In the genomic region with DNA sequence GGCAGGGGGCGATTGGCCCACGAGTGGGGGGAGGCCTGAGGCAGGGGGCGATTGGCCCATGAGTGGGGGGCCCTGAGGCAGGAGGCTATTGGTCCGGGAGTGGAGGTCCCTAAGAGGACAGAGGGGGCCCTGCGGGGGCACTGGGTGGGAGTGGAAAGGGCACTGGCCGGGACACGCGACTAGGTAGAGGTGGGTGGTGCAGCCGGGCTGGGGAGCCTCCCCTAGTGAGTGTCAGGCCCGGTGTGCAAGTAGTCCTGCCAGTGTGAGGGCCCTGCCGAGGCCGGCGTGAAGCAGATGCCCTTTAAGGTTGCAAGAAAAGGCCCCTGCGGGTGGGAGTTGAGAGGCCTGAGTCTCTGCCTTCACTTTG, we compare ENCODE assay signal across 12 cellular contexts. TPM values are rescaled to one million over a fixed set of nuclear protein-coding genes. Genes with fewer than 3 reads are reported as not detected.
A peak's percentile ranks its signal among the peaks of the same experiment; 100 is the strongest.
DNase-seq lines count a peak whose midpoint lies in the region; ATAC-seq, FAIRE-seq and TF ChIP-seq lines count a peak whose summit lies in the region.
"Had no signal": no experiment of that assay in that cellular context is flagged by ENCODE, and none has a peak within 500 bp of the region (broad histone marks: within the 10 kb centered on the region; RNA-seq: fewer than 3 reads in every experiment).

No MANE protein-coding gene starts in this region.

- CTCF ChIA-PET in HCT116 (lab: Charles Lee) (no interaction called here), GM12878 (lab: Yijun Ruan, JAX) (interaction anchor here (0.7 kb wide), 1 partner anchor 10 kb away, joined by 3 read pairs; no protein-coding TSS in a partner anchor)

- TF ChIP-seq POLR2A in HCT116 (IDR thresholded peaks at IDR 0.05; ENCODE audit: borderline replicate concordance, extremely low read depth, insufficient read depth, insufficient read length): no peak
- no peak for TF ChIP-seq POLR2A in GM12878 (IDR thresholded peaks at IDR 0.05; ENCODE audit: low read depth, low read length)

- TF ChIP-seq RAD21 in HCT116 (IDR thresholded peaks at IDR 0.05; ENCODE audit: low read depth): no peak
- TF ChIP-seq RAD21 in GM12878 (IDR thresholded peaks at IDR 0.05; ENCODE audit: insufficient read depth, low read depth, low read length): no peak

- H4K20me1 ChIP-seq in HCT116 (ENCODE audit: insufficient read depth): no peaks in the 10 kb centered on the region
- H4K20me1 ChIP-seq in GM12878 (ENCODE audit: control insufficient read depth, insufficient read depth): peaks cover 11% of the 10 kb centered on the region

- SMC1A ChIA-PET in GM12878 (lab: Charles Lee; ENCODE audit: uncharacterized antibody, unreplicated experiment): interaction anchor here (0.8 to 1.1 kb wide), 2 partner anchors 10 to 26 kb away, joined by 4 read pairs; no protein-coding TSS in a partner anchor

- H3K27me3 ChIP-seq in HCT116 (ENCODE audit: insufficient read depth, low read length) (no peaks in the 10 kb centered on the region), GM12878 (replicated peaks in 1 of 2; ENCODE audit: control insufficient read depth in 2 of 2, insufficient read depth in 2 of 2, low read length in 1 of 2) (no peaks in the 10 kb centered on the region)

- H3K4me1 ChIP-seq in HCT116 (ENCODE audit: control insufficient read depth in 1 of 2, insufficient read depth in 2 of 2, low read length in 2 of 2) (peaks cover 10 to 25% of the 10 kb centered on the region in 2 experiments), GM12878 (ENCODE audit: control insufficient read depth, insufficient read depth, low read length) (peaks cover 35% of the 10 kb centered on the region)

- in situ Hi-C loops in GM12878 (cut with MboI): no loop called here

- peaks cover 2 to 6% of the 10 kb centered on the region in 2 experiments; a peak in 3 of 4 replicates for H3K36me3 ChIP-seq in HCT116 (ENCODE audit: control insufficient read depth in 1 of 2, insufficient read depth in 2 of 2, low read length in 2 of 2)
- peaks cover 3 to 7% of the 10 kb centered on the region in 2 experiments; a peak in 3 of 4 replicates for H3K36me3 ChIP-seq in GM12878 (ENCODE audit: control insufficient read depth in 2 of 2, insufficient read depth in 2 of 2, low read length in 1 of 2)

- H3K4me3 ChIP-seq in HCT116 (replicated peaks in 1 of 2; ENCODE audit: low read depth in 1 of 2, low read length in 2 of 2) (no peak overlapping the region; a peak in 1 of 4 replicates), GM12878 (no peak overlapping the region)

- WGBS in GM12878 (ENCODE audit: insufficient coverage, insufficient replicate concordance, low lambda C conversion rate, missing lambda C conversion rate): 89% methylated on average over 9 of the region's 14 CpGs

- RAD21 ChIA-PET in HCT116 (lab: Charles Lee; ENCODE audit: low non-redundant PET in 1 of 2, low total read pairs in 2 of 2, uncharacterized antibody in 2 of 2, unreplicated experiment in 2 of 2): no interaction called here
- RAD21 ChIA-PET in GM12878 (lab: Charles Lee; ENCODE audit: unreplicated experiment): interaction anchor here (1.3 kb wide), 1 partner anchor 10 kb away, joined by 3 read pairs; no protein-coding TSS in a partner anchor

- H3K9me2 ChIP-seq in HCT116 (ENCODE audit: insufficient read depth): no peaks in the 10 kb centered on the region

- H3K4me2 ChIP-seq in HCT116 (ENCODE audit: low read length): peak overlapping the region; percentile 87
- H3K4me2 ChIP-seq in GM12878 (ENCODE audit: control insufficient read depth, insufficient read depth): peak overlapping the region; percentile 30; the same call in 1 of the 2 replicates

- H3K27ac Mint-ChIP-seq in T-helper 1 cell treated with Interleukin-12 subunit alpha and Interleukin-12 subunit beta and Interleukin-4 antibody, amounts not matched to agents 30 μg/mL and 1 μg/mL, for 36 hours: peak overlapping the region; percentile 15
- H3K27ac Mint-ChIP-seq in neural crest cell (ENCODE audit: unreplicated experiment): no peak overlapping the region

- H2AFZ ChIP-seq in HCT116 (ENCODE audit: low read depth, low read length, poor library complexity, severe bottlenecking) (no peak overlapping the region), GM12878 (ENCODE audit: control insufficient read depth, low read depth, low read length) (no peak overlapping the region)

- POLR2A ChIA-PET in HCT116 (lab: Charles Lee): no interaction called here
- POLR2A ChIA-PET in GM12878 (lab: Charles Lee): interaction anchor here (0.6 kb wide), 1 partner anchor 13 kb away, joined by 3 read pairs; no protein-coding TSS in a partner anchor

- no peak for FAIRE-seq in GM12878 (lab: Jason Lieb, UNC)

- peaks cover 37% of the 10 kb centered on the region for H3K4me1 Mint-ChIP-seq in T-helper 1 cell treated with Interleukin-12 subunit alpha and Interleukin-12 subunit beta and Interleukin-4 antibody, amounts not matched to agents 30 μg/mL and 1 μg/mL, for 36 hours (ENCODE audit: low read depth)
- H3K4me1 Mint-ChIP-seq in neural crest cell: peaks cover 27% of the 10 kb centered on the region

- H3K4me3 Mint-ChIP-seq in T-helper 1 cell treated with Interleukin-12 subunit alpha and Interleukin-12 subunit beta and Interleukin-4 antibody, amounts not matched to agents 30 μg/mL and 1 μg/mL, for 36 hours: no peak overlapping the region
- H3K4me3 Mint-ChIP-seq in neural crest cell: peak overlapping the region; percentile 75

- H3K79me2 ChIP-seq in HCT116 (ENCODE audit: insufficient read depth, low read length) (peaks cover 36% of the 10 kb centered on the region), GM12878 (ENCODE audit: control insufficient read depth, insufficient read depth, low read length) (peaks cover 37% of the 10 kb centered on the region)

- DNase-seq in T-helper 1 cell (no peak), HCT116 (ENCODE audit: low read depth, low spot score) (no peak), GM12878 (ENCODE audit: low read depth, low spot score) (no peak), neural crest cell (ENCODE audit: low read depth, low spot score) (no peak)
- no peak for DNase-seq in stimulated activated CD4-positive, alpha-beta T cell treated with anti-CD3 and anti-CD28 coated beads, Interleukin-4, amount 100 ng/mL, for 4 hours
- DNase-seq: activated CD4-positive, CD25-positive, alpha-beta regulatory T cell; foreskin fibroblast; NCI-H146; NCI-H774 had no signal

- H3K9me3 Mint-ChIP-seq in T-helper 1 cell treated with Interleukin-12 subunit alpha and Interleukin-12 subunit beta and Interleukin-4 antibody, amounts not matched to agents 30 μg/mL and 1 μg/mL, for 36 hours: no peaks in the 10 kb centered on the region
- H3K9me3 Mint-ChIP-seq in neural crest cell: peaks cover 7% of the 10 kb centered on the region

- intact Hi-C loops in HCT116 (cut with micrococcal nuclease) (no loop called here), GM12878 (cut with micrococcal nuclease; ENCODE audit: unreplicated experiment) (no loop called here)

- H3K27me3 Mint-ChIP-seq in T-helper 1 cell treated with Interleukin-12 subunit alpha and Interleukin-12 subunit beta and Interleukin-4 antibody, amounts not matched to agents 30 μg/mL and 1 μg/mL, for 36 hours (ENCODE audit: low read depth): peaks cover 8% of the 10 kb centered on the region
- H3K27me3 Mint-ChIP-seq in neural crest cell (ENCODE audit: low read depth): peaks cover 25% of the 10 kb centered on the region

- H3K9me3 ChIP-seq in HCT116 (ENCODE audit: control insufficient read depth in 1 of 2, insufficient read depth in 1 of 2, low read depth in 1 of 2, low read length in 2 of 2) (no peaks in the 10 kb centered on the region), GM12878 (replicated peaks; ENCODE audit: control insufficient read depth, insufficient read depth, low read length) (peaks cover 3% of the 10 kb centered on the region)

- BruUV-seq in HCT116 (replicated peaks; lab: Mats Ljungman, UMichigan): no TSS peak
- BruUV-seq in GM12878 (replicated peaks; lab: Mats Ljungman, UMichigan): no TSS peak

- H3K36me3 Mint-ChIP-seq in T-helper 1 cell treated with Interleukin-12 subunit alpha and Interleukin-12 subunit beta and Interleukin-4 antibody, amounts not matched to agents 30 μg/mL and 1 μg/mL, for 36 hours (ENCODE audit: low read depth): peaks cover 22% of the 10 kb centered on the region
- peaks cover 13% of the 10 kb centered on the region for H3K36me3 Mint-ChIP-seq in neural crest cell (ENCODE audit: low read depth)

- TF ChIP-seq CTCF in HCT116 (IDR thresholded peaks at IDR 0.05 in 2 of 3, conservative IDR thresholded peaks at IDR 0.05 in 1 of 3; ENCODE audit: borderline replicate concordance in 1 of 3, insufficient read depth in 1 of 3, low read depth in 2 of 3, low read length in 2 of 3) (no peak), GM12878 (IDR thresholded peaks at IDR 0.05 in 2 of 3, conservative IDR thresholded peaks at IDR 0.05 in 1 of 3; ENCODE audit: control insufficient read depth in 2 of 3, extremely low read depth in 1 of 3, insufficient read depth in 1 of 3, low read depth in 3 of 3, low read length in 3 of 3) (no peak), neural crest cell (conservative IDR thresholded peaks at IDR 0.05) (no peak)

- ATAC-seq in HCT116 (no peak), GM12878 (no peak), HG02840 (IDR thresholded peaks at IDR 0.05; ENCODE audit: low FRiP score, unreplicated experiment) (no peak), GM21717 (IDR thresholded peaks at IDR 0.05; ENCODE audit: unreplicated experiment) (no peak)

- no peak for TF ChIP-seq EP300 in GM12878 (IDR thresholded peaks at IDR 0.05; ENCODE audit: borderline replicate concordance in 1 of 2, control insufficient read depth in 1 of 2, low read depth in 2 of 2, low read length in 2 of 2)

- H3K9ac ChIP-seq in HCT116 (ENCODE audit: low read length) (peak overlapping the region; percentile 72; the same call in 1 of the 2 replicates), GM12878 (ENCODE audit: control insufficient read depth, insufficient read depth, low read length) (no peak overlapping the region)

- H3K27ac ChIP-seq in HCT116 (ENCODE audit: low read depth, low read length): no peak overlapping the region
- 0 out of 2 replicates have a peak overlapping the region, but pooled peaks have one; percentile 61 for H3K27ac ChIP-seq in GM12878 (ENCODE audit: control insufficient read depth, insufficient read depth)

RNA-seq across cellular contexts. Expression of a gene that starts 0.9 kb away (rescaled TPM):
- 31.3 TPM for total RNA-seq in HCT116 (2021; ENCODE audit: unreplicated experiment)
- 18.2 and 18.6 TPM in 2 replicates for polyA plus RNA-seq in HCT116 (2012)
- 53.3 and 67.3 TPM in 2 replicates for total RNA-seq in GM12878 (2013; cell fraction: nucleolus; rRNA removed)
- 15.2 and 16.4 TPM in 2 replicates for total RNA-seq in GM12878 (2014; rRNA removed)
- 11.7 and 12.3 TPM in 2 replicates for total RNA-seq in GM12878 (2014; rRNA removed; fragmentation: Illumina TruSeq; extraction: Trizol)
- 26.4 and 26.9 TPM in 2 replicates for total RNA-seq in GM12878 (2021)
- 6.0 TPM for polyA plus RNA-seq in GM12878 (2011; ENCODE audit: low read depth)
- 4.1 and 4.8 TPM in 2 replicates for polyA plus RNA-seq in GM12878 (2011; rRNA removed)
- polyA plus RNA-seq in GM12878 (2011; cell fraction: cytosol; rRNA removed): 5.0 TPM in 2 replicates
- 30.6 and 48.0 TPM in 2 replicates for polyA plus RNA-seq in GM12878 (2011; cell fraction: nucleus; rRNA removed)
- 13.8 and 14.2 TPM in 2 replicates for polyA plus RNA-seq in GM12878 (2012)
- polyA plus RNA-seq in GM12878 (2014; fragmentation: Illumina TruSeq; extraction: Trizol): 4.2 and 9.4 TPM in 2 replicates
- 1 to 10 TPM in 1 of 2 experiments, under 1 TPM in 1; 0.90 to 2.1 TPM for polyA plus RNA-seq in GM12878 (2014; fragmentation: Nextera tagmentation; extraction: Ambion mirVana)
- polyA plus RNA-seq in GM12878 (2014; rRNA removed): 17.9 and 19.0 TPM in 2 replicates
- 1 to 10 TPM; 2.9 to 3.2 TPM for polyA plus RNA-seq in GM12878 (2016; fragmentation: Nextera tagmentation; extraction: Ambion mirVana)
- polyA minus RNA-seq in GM12878 (2011; rRNA and poly(A)+ RNA removed): 7.3 and 10.7 TPM in 2 replicates
- polyA minus RNA-seq in GM12878 (2011; cell fraction: cytosol; rRNA and poly(A)+ RNA removed): 5.3 and 5.6 TPM in 2 replicates
- 14.0 and 24.9 TPM in 2 replicates for polyA minus RNA-seq in GM12878 (2011; cell fraction: nucleus; rRNA and poly(A)+ RNA removed)
- total RNA-seq in neural crest cell: 55.5 and 59.1 TPM in 2 replicates

RNA-seq across cellular contexts. Expression of a gene that starts 25.1 kb away (rescaled TPM):
- total RNA-seq in HCT116 (2021; ENCODE audit: unreplicated experiment) (21.6 TPM), GM12878 (2014; rRNA removed) (14.1 and 14.7 TPM in 2 replicates), GM12878 (2014; rRNA removed; fragmentation: Illumina TruSeq; extraction: Trizol) (9.0 and 9.9 TPM in 2 replicates), GM12878 (2021) (21.2 and 21.6 TPM in 2 replicates), neural crest cell (43.8 and 44.5 TPM in 2 replicates)
- 13.1 and 13.8 TPM in 2 replicates for polyA plus RNA-seq in HCT116 (2012)
- total RNA-seq in GM12878 (2013; cell fraction: nucleolus; rRNA removed): 28.5 and 31.8 TPM in 2 replicates
- polyA plus RNA-seq in GM12878 (2011; ENCODE audit: low read depth): 7.8 TPM
- polyA plus RNA-seq in GM12878 (2011; rRNA removed) (3.9 and 6.1 TPM in 2 replicates), GM12878 (2014; fragmentation: Illumina TruSeq; extraction: Trizol) (10.6 and 14.9 TPM in 2 replicates), GM12878 (2014; fragmentation: Nextera tagmentation; extraction: Ambion mirVana) (1 to 10 TPM; 2.3 to 2.7 TPM), GM12878 (2014; rRNA removed) (10.6 and 11.0 TPM in 2 replicates), GM12878 (2016; fragmentation: Nextera tagmentation; extraction: Ambion mirVana) (10 to 100 TPM; 14.9 to 16.8 TPM)
- polyA plus RNA-seq in GM12878 (2011; cell fraction: cytosol; rRNA removed): 6.0 and 8.5 TPM in 2 replicates
- 10.7 and 13.5 TPM in 2 replicates for polyA plus RNA-seq in GM12878 (2011; cell fraction: nucleus; rRNA removed)
- polyA plus RNA-seq in GM12878 (2012): 11.6 and 11.8 TPM in 2 replicates
- 8.4 and 11.6 TPM in 2 replicates for polyA minus RNA-seq in GM12878 (2011; rRNA and poly(A)+ RNA removed)
- polyA minus RNA-seq in GM12878 (2011; cell fraction: cytosol; rRNA and poly(A)+ RNA removed): 7.1 and 7.4 TPM in 2 replicates
- polyA minus RNA-seq in GM12878 (2011; cell fraction: nucleus; rRNA and poly(A)+ RNA removed): 4.6 and 9.8 TPM in 2 replicates
